In genomic region chr3:172749201-172749965, GRCh38 we compare ENCODE assay signal across 8 cellular contexts. TPM values are rescaled to one million over a fixed set of nuclear protein-coding genes. Genes with fewer than 3 reads are reported as not detected.
DNase-seq lines count a peak whose midpoint lies in the region; ATAC-seq lines count a peak whose summit lies in the region.

No MANE protein-coding gene starts in this region.

- peak overlapping the region; percentile 67 for H3K27ac ChIP-seq in effector memory CD4-positive, alpha-beta T cell (ENCODE audit: insufficient read depth, low read length, poor library complexity, severe bottlenecking)

- H3K36me3 ChIP-seq in effector memory CD4-positive, alpha-beta T cell (ENCODE audit: control insufficient read depth, insufficient read depth, low read length): no peaks in the 10 kb centered on the region

- H3K27me3 ChIP-seq in effector memory CD4-positive, alpha-beta T cell (replicated peaks; ENCODE audit: control insufficient read depth, insufficient read depth, low read length, poor library complexity, severe bottlenecking): no peaks in the 10 kb centered on the region

- no peaks in the 10 kb centered on the region for H3K9me3 ChIP-seq in effector memory CD4-positive, alpha-beta T cell (ENCODE audit: control insufficient read depth, low read length)

- H3K4me3 ChIP-seq in effector memory CD4-positive, alpha-beta T cell (ENCODE audit: insufficient read depth, low read depth, low read length, poor library complexity, severe bottlenecking): peak overlapping the region; percentile 83

- H3K4me1 ChIP-seq in effector memory CD4-positive, alpha-beta T cell (ENCODE audit: control insufficient read depth, insufficient read depth, low read length, poor library complexity, severe bottlenecking): peaks cover 7% of the 10 kb centered on the region

- ATAC-seq in HG02588 (IDR thresholded peaks at IDR 0.05; ENCODE audit: unreplicated experiment) (no peak), GM19463 (IDR thresholded peaks at IDR 0.05; ENCODE audit: unreplicated experiment) (no peak), HG03378 (IDR thresholded peaks at IDR 0.05; ENCODE audit: unreplicated experiment) (no peak)

- DNase-seq in NCI-H2029 (lab: John Stamatoyannopoulos, UW) (peak; percentile 2), NCI-H2029 treated with DMSO at 0.1 percent for 48 hours (lab: John Stamatoyannopoulos, UW) (no peak), NCI-H748 treated with DMSO at 0.1 percent for 48 hours (lab: John Stamatoyannopoulos, UW) (peak; percentile 88), myocyte (ENCODE audit: low read depth) (peak; percentile 90)
- no peak for DNase-seq in effector memory CD4-positive, alpha-beta T cell

RNA-seq across cellular contexts. Expression of gene ECT2, which starts 1.1 kb away (rescaled TPM):
- 44.5 and 59.8 TPM in 2 replicates for total RNA-seq in myocyte
- polyA plus RNA-seq in myocyte (2012): 6.3 TPM

RNA-seq across cellular contexts. Expression of gene NCEH1, which starts 38.5 kb away (rescaled TPM):
- total RNA-seq in myocyte: 14.1 and 25.8 TPM in 2 replicates
- 6.5 TPM for polyA plus RNA-seq in myocyte (2012)

Comparison
In these comparisons a context has a peak if more than half of its experiments do, and no peak if none do; other contexts are left out.
1. DNase-seq: peak in NCI-H2029 (single experiment), NCI-H748 treated with DMSO at 0.1 percent for 48 hours (single experiment) and myocyte (single experiment); none in NCI-H2029 treated with DMSO at 0.1 percent for 48 hours (single experiment) and effector memory CD4-positive, alpha-beta T cell (0 of 3).